In genomic region chr11:64379817-64380709, GRCh38 we compare ENCODE assay signal across 18 cellular contexts. TPM values are rescaled to one million over a fixed set of nuclear protein-coding genes. Genes with fewer than 3 reads are reported as not detected.
DNase-seq lines count a peak whose midpoint lies in the region; ATAC-seq, FAIRE-seq and TF ChIP-seq lines count a peak whose summit lies in the region.
"Had no signal": no experiment of that assay in that cellular context is flagged by ENCODE, and none has a peak within 500 bp of the region (broad histone marks: within the 10 kb centered on the region; RNA-seq: fewer than 3 reads in every experiment).

No MANE protein-coding gene starts in this region.

- DNase-seq in cardiac muscle cell (ENCODE audit: low read depth in 1 of 2, low spot score in 1 of 2) (peak in 1 of 2 donors; percentile 47), right atrium auricular region (ENCODE audit: low spot score) (no peak), RWPE1 (ENCODE audit: low spot score) (no peak), glutamatergic neuron (peak; percentile 51), urothelium cell line (ENCODE audit: low spot score) (no peak), LoVo (ENCODE audit: low spot score) (no peak)
- DNase-seq in activated CD4-positive, alpha-beta T cell treated with anti-CD3 and anti-CD28 coated beads, Interleukin-2, amount 50 U/mL, for 48 hours = no peak
- DNase-seq in CD8-positive, alpha-beta T cell = no peak
- DNase-seq: CD4-positive, alpha-beta T cell; DMS79 treated with DMSO at 0.1 percent for 48 hours; NCI-H1048; NCI-H1694; NCI-H345; NCI-H69; NK-92 treated with Interleukin-12 subunit alpha and Interleukin-12 subunit beta, amount 100 ng/mL, for 24 hours had no signal

- intact Hi-C loops in CD8-positive, alpha-beta T cell (cut with DNase I, micrococcal nuclease) = no loop called here

- CTCF ChIA-PET in RWPE1 (lab: Yijun Ruan, JAX) = interaction anchor here (0.7 kb wide), 1 partner anchor 73 kb away, joined by 3 read pairs; no protein-coding TSS in a partner anchor
- CTCF ChIA-PET in CD8-positive, alpha-beta T cell (lab: Charles Lee) = no interaction called here

- peak overlapping the region; percentile 69 for H3K27ac ChIP-seq in cardiac muscle cell
- no peak overlapping the region for H3K27ac ChIP-seq in right atrium auricular region
- peak overlapping the region; percentile 38 for H3K27ac ChIP-seq in RWPE1
- no peak overlapping the region for H3K27ac ChIP-seq in CD8-positive, alpha-beta T cell (ENCODE audit: low read depth, low read length)
- H3K27ac ChIP-seq: SK-N-MC had no signal

- H3K9me3 ChIP-seq in cardiac muscle cell (ENCODE audit: low read depth) (no peaks in the 10 kb centered on the region), right atrium auricular region (no peaks in the 10 kb centered on the region)
- H3K9me3 ChIP-seq in CD8-positive, alpha-beta T cell (ENCODE audit: low read length) = no peaks in the 10 kb centered on the region
- H3K9me3 ChIP-seq: HAP-1 had no signal

- H3K27ac Mint-ChIP-seq in glutamatergic neuron (ENCODE audit: unreplicated experiment) = no peak overlapping the region
- no peak overlapping the region for H3K27ac Mint-ChIP-seq in CD8-positive, alpha-beta T cell
- H3K27ac Mint-ChIP-seq: CD4-positive, alpha-beta T cell had no signal

- H3K36me3 ChIP-seq in cardiac muscle cell = no peaks in the 10 kb centered on the region
- H3K36me3 ChIP-seq in right atrium auricular region = no peaks in the 10 kb centered on the region
- no peaks in the 10 kb centered on the region for H3K36me3 ChIP-seq in CD8-positive, alpha-beta T cell (ENCODE audit: insufficient read depth, low read length)
- H3K36me3 ChIP-seq: HAP-1 had no signal

- FAIRE-seq in urothelium cell line (lab: Jason Lieb, UNC) = peak; percentile 95
- FAIRE-seq: G401.6 had no signal

- H3K4me3 ChIP-seq in cardiac muscle cell (no peak overlapping the region), right atrium auricular region (no peak overlapping the region)
- no peak overlapping the region for H3K4me3 ChIP-seq in CD8-positive, alpha-beta T cell (ENCODE audit: low read depth, low read length)
- H3K4me3 ChIP-seq: HAP-1, SK-N-MC had no signal

- no peaks in the 10 kb centered on the region for H3K9me3 Mint-ChIP-seq in glutamatergic neuron (ENCODE audit: unreplicated experiment)
- no peaks in the 10 kb centered on the region for H3K9me3 Mint-ChIP-seq in CD8-positive, alpha-beta T cell
- H3K9me3 Mint-ChIP-seq: CD4-positive, alpha-beta T cell had no signal

- H3K27me3 ChIP-seq in cardiac muscle cell (no peaks in the 10 kb centered on the region), right atrium auricular region (no peaks in the 10 kb centered on the region)
- no peaks in the 10 kb centered on the region for H3K27me3 ChIP-seq in CD8-positive, alpha-beta T cell (ENCODE audit: insufficient read depth, low read length)

- POLR2A ChIA-PET in RWPE1 (lab: Yijun Ruan, JAX; ENCODE audit: low non-redundant PET) = no interaction called here
- POLR2A ChIA-PET in CD8-positive, alpha-beta T cell (lab: Charles Lee) = no interaction called here

- no peaks in the 10 kb centered on the region for H3K36me3 Mint-ChIP-seq in glutamatergic neuron (ENCODE audit: unreplicated experiment)
- H3K36me3 Mint-ChIP-seq in CD8-positive, alpha-beta T cell = no peaks in the 10 kb centered on the region

- no peaks in the 10 kb centered on the region for H3K27me3 Mint-ChIP-seq in glutamatergic neuron (ENCODE audit: unreplicated experiment)
- no peaks in the 10 kb centered on the region for H3K27me3 Mint-ChIP-seq in CD8-positive, alpha-beta T cell (ENCODE audit: low read depth)
- H3K27me3 Mint-ChIP-seq: CD4-positive, alpha-beta T cell had no signal

- no peak overlapping the region for H3K4me3 Mint-ChIP-seq in glutamatergic neuron (ENCODE audit: unreplicated experiment)
- H3K4me3 Mint-ChIP-seq in CD8-positive, alpha-beta T cell = no peak overlapping the region
- H3K4me3 Mint-ChIP-seq: CD4-positive, alpha-beta T cell had no signal

- H3K4me1 Mint-ChIP-seq in glutamatergic neuron (ENCODE audit: low read depth, unreplicated experiment) = no peaks in the 10 kb centered on the region
- H3K4me1 Mint-ChIP-seq in CD8-positive, alpha-beta T cell (ENCODE audit: low read depth) = no peaks in the 10 kb centered on the region

- ATAC-seq in CD8-positive, alpha-beta T cell = no peak

- no peak for TF ChIP-seq CTCF in cardiac muscle cell (IDR thresholded peaks at IDR 0.05; ENCODE audit: low read depth, low read length)
- no peak for TF ChIP-seq CTCF in right atrium auricular region (IDR thresholded peaks at IDR 0.05)
- no peak for TF ChIP-seq CTCF in RWPE1 (conservative IDR thresholded peaks at IDR 0.05; ENCODE audit: low read depth)
- TF ChIP-seq CTCF in glutamatergic neuron (IDR thresholded peaks at IDR 0.05; ENCODE audit: partially characterized antibody, unreplicated experiment) = no peak
- no peak for TF ChIP-seq CTCF in CD8-positive, alpha-beta T cell (IDR thresholded peaks at IDR 0.05)

- H3K4me1 ChIP-seq in cardiac muscle cell (ENCODE audit: low read depth) (peaks cover 8% of the 10 kb centered on the region), right atrium auricular region (peaks cover 0 to 16% of the 10 kb centered on the region in 2 donors)
- H3K4me1 ChIP-seq in CD8-positive, alpha-beta T cell (ENCODE audit: insufficient read depth, low read length) = no peaks in the 10 kb centered on the region
- H3K4me1 ChIP-seq: HAP-1 had no signal

RNA-seq across cellular contexts. Expression of gene RPS6KA4, which starts 21.1 kb away (rescaled TPM):
- total RNA-seq in cardiac muscle cell = 28.2 and 30.4 TPM in 2 replicates
- 19.7 and 22.3 TPM in 2 replicates for polyA plus RNA-seq in cardiac muscle cell
- total RNA-seq in right atrium auricular region = 10 to 100 TPM; 11.4 to 22.2 TPM
- 3.2 TPM for total RNA-seq in glutamatergic neuron (ENCODE audit: unreplicated experiment)
- total RNA-seq in CD8-positive, alpha-beta T cell = 10 to 100 TPM in 1 of 2 experiments, 1 to 10 TPM in 1; 8.6 to 10.1 TPM

RNA-seq across cellular contexts. Expression of gene CCDC88B, which starts 40.1 kb away (rescaled TPM):
- 5.9 and 8.4 TPM in 2 replicates for total RNA-seq in cardiac muscle cell
- polyA plus RNA-seq in cardiac muscle cell = 8.6 and 9.5 TPM in 2 replicates
- 10 to 100 TPM; 11.7 to 12.0 TPM for total RNA-seq in right atrium auricular region
- total RNA-seq in glutamatergic neuron (ENCODE audit: unreplicated experiment) = 83.6 TPM
- 100 to 1,000 TPM; 111 to 117 TPM for total RNA-seq in CD8-positive, alpha-beta T cell

Comparison
In these comparisons a context has a peak if more than half of its experiments do, and no peak if none do; other contexts are left out.
1. H3K27ac ChIP-seq: peak in cardiac muscle cell (single experiment) and RWPE1 (single experiment); none in right atrium auricular region (0 of 2) and CD8-positive, alpha-beta T cell (single experiment).